ENCODE assay signal across 9 cellular contexts in the genomic region with DNA sequence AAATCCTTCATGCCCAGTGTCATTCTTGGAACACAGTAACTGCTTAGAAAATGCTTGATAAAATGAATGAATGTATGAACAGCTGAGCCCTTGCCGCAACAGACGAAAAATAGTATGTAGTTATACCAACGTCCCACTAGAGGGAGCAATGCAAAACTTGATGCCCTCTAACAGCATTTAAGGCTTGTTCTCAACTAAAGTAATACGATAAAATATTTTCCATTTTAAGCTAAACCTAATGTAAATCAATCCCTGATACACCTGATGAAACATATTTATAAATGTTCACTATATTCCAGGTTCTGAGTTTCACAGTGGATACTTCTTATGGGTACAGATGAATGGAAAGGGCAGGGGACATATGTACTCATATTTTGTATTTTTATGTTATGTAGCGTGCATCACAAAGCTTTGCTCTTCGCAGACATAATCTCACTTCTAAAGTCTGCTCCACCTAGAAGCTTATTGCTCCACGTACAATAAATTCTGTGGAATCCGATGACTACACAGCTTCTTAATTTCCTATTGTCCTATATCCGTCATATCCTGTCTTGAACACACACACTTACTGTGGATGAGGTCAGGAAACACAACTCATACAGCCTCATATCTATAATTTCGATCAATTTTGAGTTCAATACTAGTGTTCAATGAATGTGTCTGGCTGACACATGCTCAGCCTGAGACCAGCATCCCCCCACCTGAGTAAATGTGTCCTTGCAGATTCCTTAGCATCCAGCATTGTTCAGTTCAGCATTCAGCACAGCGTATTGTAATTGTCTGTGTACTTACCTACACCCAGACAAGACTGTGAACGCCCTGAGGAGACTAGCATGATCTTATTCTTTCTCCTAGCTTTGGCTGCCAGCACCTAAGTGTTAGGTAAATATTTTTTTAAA. TPM values are rescaled to one million over a fixed set of nuclear protein-coding genes. Genes with fewer than 3 reads are reported as not detected.
A peak's percentile ranks its signal among the peaks of the same experiment; 100 is the strongest.
DNase-seq lines count a peak whose midpoint lies in the region; ATAC-seq and TF ChIP-seq lines count a peak whose summit lies in the region.
"Had no signal": no experiment of that assay in that cellular context is flagged by ENCODE, and none has a peak within 500 bp of the region (broad histone marks: within the 10 kb centered on the region; RNA-seq: fewer than 3 reads in every experiment).

No MANE protein-coding gene starts in this region.

- no peak overlapping the region for H3K27ac Mint-ChIP-seq in activated B cell treated with CpG ODN at 0.5 μM for 24 hours

- DNase-seq in DMS79 treated with DMSO at 0.1 percent for 48 hours (lab: John Stamatoyannopoulos, UW): peak; percentile 66
- no peak for DNase-seq in DMS79 (lab: John Stamatoyannopoulos, UW)
- peak; percentile 21 for DNase-seq in NCI-H2107 (lab: John Stamatoyannopoulos, UW)
- no peak for DNase-seq in activated B cell treated with CpG ODN at 0.5 μM for 24 hours
- DNase-seq in glomerular endothelial cell (ENCODE audit: extremely low read depth, low read depth, low spot score): peak; percentile 94
- DNase-seq in skeletal muscle cell (ENCODE audit: low read depth): peak; percentile 39
- no peak for DNase-seq in mucosa of gallbladder (ENCODE audit: low spot score)

- intact Hi-C loops in activated B cell treated with CpG ODN at 0.5 μM for 24 hours (cut with micrococcal nuclease): loop anchor here (1.0 to 10.0 kb wide), 3 partner anchors 249 to 577 kb away; no protein-coding TSS in a partner anchor

- no peaks in the 10 kb centered on the region for H3K9me3 Mint-ChIP-seq in activated B cell treated with CpG ODN at 0.5 μM for 24 hours

- POLR2A ChIA-PET in activated B cell treated with CpG ODN at 0.5 μM for 24 hours (lab: Charles Lee): interaction anchor here (1.0 to 1.4 kb wide), 2 partner anchors 47 to 67 kb away, joined by 3 to 4 read pairs; no protein-coding TSS in a partner anchor

- H3K4me3 Mint-ChIP-seq in activated B cell treated with CpG ODN at 0.5 μM for 24 hours: no peak overlapping the region

- peaks cover 4% of the 10 kb centered on the region for H3K36me3 Mint-ChIP-seq in activated B cell treated with CpG ODN at 0.5 μM for 24 hours (ENCODE audit: low read depth)

- CTCF ChIA-PET in activated B cell treated with CpG ODN at 0.5 μM for 24 hours (lab: Charles Lee): interaction anchor here (0.9 to 3.4 kb wide), 17 partner anchors 9 to 247 kb away, joined by 3 to 18 read pairs (median 5); partner anchors contain the start of genes C1orf74 and IRF6

- peaks cover 34% of the 10 kb centered on the region for H3K27me3 Mint-ChIP-seq in activated B cell treated with CpG ODN at 0.5 μM for 24 hours

- H3K4me1 Mint-ChIP-seq in activated B cell treated with CpG ODN at 0.5 μM for 24 hours: peaks cover 15% of the 10 kb centered on the region

- ATAC-seq in GM21723 (IDR thresholded peaks at IDR 0.05; ENCODE audit: unreplicated experiment) (peak; percentile 41), activated B cell treated with CpG ODN at 0.5 μM for 24 hours (ENCODE audit: low read depth) (peak; percentile 36)

- peak; percentile 83 for TF ChIP-seq CTCF in activated B cell treated with CpG ODN at 0.5 μM for 24 hours (IDR thresholded peaks at IDR 0.05)

- H3K4me3 ChIP-seq in skeletal muscle cell (ENCODE audit: low read depth, low read length): no peak overlapping the region
- H3K4me3 ChIP-seq: BLaER1 had no signal

RNA-seq across cellular contexts. Expression of gene UTP25, which starts 4.4 kb away (rescaled TPM):
- total RNA-seq in activated B cell treated with CpG ODN at 0.5 μM for 24 hours (13.3 and 15.4 TPM in 2 replicates), glomerular endothelial cell (7.0 and 9.1 TPM in 2 replicates), mucosa of gallbladder (5.0 TPM)

RNA-seq across cellular contexts. Expression of gene IRF6, which starts 17.4 kb away (rescaled TPM):
- total RNA-seq in activated B cell treated with CpG ODN at 0.5 μM for 24 hours: 0.42 and 0.81 TPM in 2 replicates
- 0.82 and 1.8 TPM in 2 replicates for total RNA-seq in glomerular endothelial cell
- 104 TPM for total RNA-seq in mucosa of gallbladder

RNA-seq across cellular contexts. Expression of gene C1orf74, which starts 39.0 kb away (rescaled TPM):
- 3.7 TPM in 2 replicates for total RNA-seq in activated B cell treated with CpG ODN at 0.5 μM for 24 hours
- total RNA-seq in glomerular endothelial cell: 1.1 and 1.5 TPM in 2 replicates
- total RNA-seq in mucosa of gallbladder: 1.8 TPM

Comparison
In these comparisons a context has a peak if more than half of its experiments do, and no peak if none do; other contexts are left out.
1. DNase-seq: peak in DMS79 treated with DMSO at 0.1 percent for 48 hours (single experiment), NCI-H2107 (single experiment), glomerular endothelial cell (single experiment) and skeletal muscle cell (single experiment); none in DMS79 (single experiment), activated B cell treated with CpG ODN at 0.5 μM for 24 hours (single experiment) and mucosa of gallbladder (single experiment).
2. RNA of gene IRF6, which starts 17.4 kb away (total RNA-seq): 104 TPM in mucosa of gallbladder (single experiment); 0.82 to 1.8 TPM in glomerular endothelial cell and 0.42 to 0.81 TPM in activated B cell treated with CpG ODN at 0.5 μM for 24 hours; every median in the first group is over 10 times any median in the second.